ENCODE assay signal across 9 cellular contexts in the genomic region with DNA sequence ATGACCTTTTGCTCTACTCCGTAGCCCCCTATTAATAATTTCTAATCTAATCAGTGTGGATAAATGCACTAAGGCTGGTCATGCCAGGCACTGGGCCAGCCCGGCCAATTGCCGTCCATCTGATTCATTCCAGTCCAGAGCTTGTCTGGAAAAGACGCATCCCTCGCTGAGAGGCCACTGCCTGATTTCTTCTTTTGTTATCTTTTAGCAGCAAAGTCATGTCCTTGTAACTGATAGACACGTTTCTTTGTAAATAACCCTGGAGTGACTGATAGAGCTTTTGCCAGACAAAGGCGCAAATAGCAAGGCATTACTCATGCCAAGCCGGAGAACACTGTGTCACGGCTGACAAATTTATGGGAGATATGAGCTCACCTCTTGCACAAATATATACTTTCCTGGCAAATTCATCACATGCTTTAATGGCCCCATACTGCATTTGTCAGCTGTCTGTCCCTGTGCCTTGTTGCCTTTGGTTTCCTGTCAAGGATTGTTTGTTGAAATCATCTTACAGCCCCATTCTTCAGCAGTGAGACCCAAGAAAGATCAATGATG.
A peak's percentile ranks its signal among the peaks of the same experiment; 100 is the strongest.
DNase-seq lines count a peak whose midpoint lies in the region; ATAC-seq and TF ChIP-seq lines count a peak whose summit lies in the region.
"Had no signal": no experiment of that assay in that cellular context is flagged by ENCODE, and none has a peak within 500 bp of the region (broad histone marks: within the 10 kb centered on the region; RNA-seq: fewer than 3 reads in every experiment).

No MANE protein-coding gene starts in this region.

- H3K4me3 ChIP-seq in PC-3 (ENCODE audit: low read length) (no peak overlapping the region), esophagus muscularis mucosa (no peak overlapping the region), neural cell (ENCODE audit: low read length) (no peak overlapping the region), Peyer's patch (no peak overlapping the region)

- H3F3A ChIP-seq in PC-3 (ENCODE audit: low read length, unreplicated experiment) = peaks cover 6% of the 10 kb centered on the region
- no peaks in the 10 kb centered on the region for H3F3A ChIP-seq in neural cell (ENCODE audit: insufficient read depth, low read length, poor library complexity, severe bottlenecking)

- TF ChIP-seq RAD21 in neural cell (conservative IDR thresholded peaks at IDR 0.05) = no peak

- peak overlapping the region; percentile 63 for H3K27ac ChIP-seq in PC-3 (ENCODE audit: low read length)
- H3K27ac ChIP-seq in esophagus muscularis mucosa (replicated peaks in 1 of 4) = no peak overlapping the region
- peak overlapping the region; percentile 13 for H3K27ac ChIP-seq in neural cell (ENCODE audit: low read length)
- H3K27ac ChIP-seq in Peyer's patch = no peak overlapping the region

- H3K79me2 ChIP-seq in PC-3 (ENCODE audit: low read length) = no peaks in the 10 kb centered on the region
- H3K79me2 ChIP-seq in neural cell (replicated peaks; ENCODE audit: insufficient read depth, low read length) = no peaks in the 10 kb centered on the region

- TF ChIP-seq CTCF in PC-3 (conservative IDR thresholded peaks at IDR 0.05; ENCODE audit: low read depth, low read length) (no peak), esophagus muscularis mucosa (IDR thresholded peaks at IDR 0.05) (no peak), neural cell (IDR thresholded peaks at IDR 0.05; ENCODE audit: poor library complexity, severe bottlenecking) (no peak), Peyer's patch (IDR thresholded peaks at IDR 0.05) (no peak)

- intact Hi-C loops in PC-3 (cut with micrococcal nuclease) (loop anchor here (2.0 to 5.0 kb wide), 3 partner anchors 36 to 91 kb away; no protein-coding TSS in a partner anchor), esophagus muscularis mucosa (cut with DNase I) (no loop called here)

- peaks cover 51% of the 10 kb centered on the region for H3K4me1 ChIP-seq in PC-3 (ENCODE audit: insufficient read depth, low read length)
- peaks cover 4 to 8% (median 7%) of the 10 kb centered on the region in 4 donors for H3K4me1 ChIP-seq in esophagus muscularis mucosa
- H3K4me1 ChIP-seq in Peyer's patch = no peaks in the 10 kb centered on the region

- H3K9me2 ChIP-seq in PC-3 (replicated peaks; ENCODE audit: low read length) (no peaks in the 10 kb centered on the region), neural cell (ENCODE audit: insufficient read depth, low read length) (no peaks in the 10 kb centered on the region)

- DNase-seq in DMS153 (lab: John Stamatoyannopoulos, UW) (peak; percentile 84), PC-3 (peak; percentile 95), esophagus muscularis mucosa (ENCODE audit: extremely low spot score) (peak; percentile 89), NCI-H1105 (lab: John Stamatoyannopoulos, UW) (no peak), 8988T (no peak), Peyer's patch (no peak), Kasumi-1 (lab: John Stamatoyannopoulos, UW) (no peak)
- DNase-seq: activated CD8-positive, alpha-beta memory T cell treated with anti-CD3 and anti-CD28 coated beads for 24 hours had no signal

- H3K36me3 ChIP-seq in PC-3 (ENCODE audit: low read depth, low read length) (no peaks in the 10 kb centered on the region), esophagus muscularis mucosa (no peaks in the 10 kb centered on the region), neural cell (ENCODE audit: insufficient read depth, low read length) (no peaks in the 10 kb centered on the region), Peyer's patch (no peaks in the 10 kb centered on the region)

- H4K20me1 ChIP-seq in PC-3 (ENCODE audit: low read length) (no peaks in the 10 kb centered on the region), neural cell (ENCODE audit: insufficient read depth) (no peaks in the 10 kb centered on the region)

- CTCF ChIA-PET in PC-3 (lab: Charles Lee) = interaction anchor here (0.6 kb wide), 1 partner anchor 1127 kb away, joined by 3 read pairs; a partner anchor contains a TSS

- H3K4me2 ChIP-seq in PC-3 (ENCODE audit: low read length) (peak overlapping the region; percentile 63), neural cell (ENCODE audit: low read length) (no peak overlapping the region)

- H3K9me3 ChIP-seq in PC-3 (ENCODE audit: low read length) = no peaks in the 10 kb centered on the region
- no peaks in the 10 kb centered on the region for H3K9me3 ChIP-seq in esophagus muscularis mucosa
- no peaks in the 10 kb centered on the region for H3K9me3 ChIP-seq in neural cell (ENCODE audit: low read length)
- no peaks in the 10 kb centered on the region for H3K9me3 ChIP-seq in Peyer's patch

- H2AFZ ChIP-seq in PC-3 (ENCODE audit: low read length) = no peak overlapping the region
- no peak overlapping the region for H2AFZ ChIP-seq in neural cell (ENCODE audit: low read depth, low read length)

- TF ChIP-seq POLR2A in esophagus muscularis mucosa (IDR thresholded peaks at IDR 0.05; ENCODE audit: low read depth) (no peak), Peyer's patch (IDR thresholded peaks at IDR 0.05) (no peak)

- no TSS peak for BruUV-seq in PC-3 (replicated peaks; lab: Mats Ljungman, UMichigan)

- TF ChIP-seq EP300 in esophagus muscularis mucosa (IDR thresholded peaks at IDR 0.05) (no peak), neural cell (conservative IDR thresholded peaks at IDR 0.05; ENCODE audit: poor library complexity, severe bottlenecking) (peak; percentile 90)

- H3K9ac ChIP-seq in PC-3 (ENCODE audit: low read length) (no peak overlapping the region; the same call in 1 of the 2 replicates), neural cell (ENCODE audit: low read length) (no peak overlapping the region)

- POLR2A ChIA-PET in PC-3 (lab: Charles Lee; ENCODE audit: unreplicated experiment) = interaction anchor here (0.5 kb wide), 2 partner anchors 78 to 271 kb away, joined by 3 to 4 read pairs; no protein-coding TSS in a partner anchor

- WGBS in esophagus muscularis mucosa = 47% methylated on average over 9 of the region's 9 CpGs

- peak; percentile 79 for ATAC-seq in PC-3

- H3K27me3 ChIP-seq in PC-3 (ENCODE audit: low read length) = no peaks in the 10 kb centered on the region
- no peaks in the 10 kb centered on the region for H3K27me3 ChIP-seq in esophagus muscularis mucosa
- H3K27me3 ChIP-seq in neural cell (ENCODE audit: insufficient read depth, low read depth, low read length) = no peaks in the 10 kb centered on the region
- H3K27me3 ChIP-seq in Peyer's patch = no peaks in the 10 kb centered on the region

TF ChIP-seq in neural cell, 6 proteins besides CTCF, POLR2A, EP300 and RAD21:
- TF ChIP-seq EZH2 (IDR thresholded peaks at IDR 0.05; ENCODE audit: borderline replicate concordance, insufficient read depth, low read length, poor library complexity, severe bottlenecking) (no peak), TAF1 (IDR thresholded peaks at IDR 0.05; ENCODE audit: low read depth) (no peak), POLR2AphosphoS5 (IDR thresholded peaks at IDR 0.05) (peak; percentile 70)
- TF ChIP-seq, protein P1, sequence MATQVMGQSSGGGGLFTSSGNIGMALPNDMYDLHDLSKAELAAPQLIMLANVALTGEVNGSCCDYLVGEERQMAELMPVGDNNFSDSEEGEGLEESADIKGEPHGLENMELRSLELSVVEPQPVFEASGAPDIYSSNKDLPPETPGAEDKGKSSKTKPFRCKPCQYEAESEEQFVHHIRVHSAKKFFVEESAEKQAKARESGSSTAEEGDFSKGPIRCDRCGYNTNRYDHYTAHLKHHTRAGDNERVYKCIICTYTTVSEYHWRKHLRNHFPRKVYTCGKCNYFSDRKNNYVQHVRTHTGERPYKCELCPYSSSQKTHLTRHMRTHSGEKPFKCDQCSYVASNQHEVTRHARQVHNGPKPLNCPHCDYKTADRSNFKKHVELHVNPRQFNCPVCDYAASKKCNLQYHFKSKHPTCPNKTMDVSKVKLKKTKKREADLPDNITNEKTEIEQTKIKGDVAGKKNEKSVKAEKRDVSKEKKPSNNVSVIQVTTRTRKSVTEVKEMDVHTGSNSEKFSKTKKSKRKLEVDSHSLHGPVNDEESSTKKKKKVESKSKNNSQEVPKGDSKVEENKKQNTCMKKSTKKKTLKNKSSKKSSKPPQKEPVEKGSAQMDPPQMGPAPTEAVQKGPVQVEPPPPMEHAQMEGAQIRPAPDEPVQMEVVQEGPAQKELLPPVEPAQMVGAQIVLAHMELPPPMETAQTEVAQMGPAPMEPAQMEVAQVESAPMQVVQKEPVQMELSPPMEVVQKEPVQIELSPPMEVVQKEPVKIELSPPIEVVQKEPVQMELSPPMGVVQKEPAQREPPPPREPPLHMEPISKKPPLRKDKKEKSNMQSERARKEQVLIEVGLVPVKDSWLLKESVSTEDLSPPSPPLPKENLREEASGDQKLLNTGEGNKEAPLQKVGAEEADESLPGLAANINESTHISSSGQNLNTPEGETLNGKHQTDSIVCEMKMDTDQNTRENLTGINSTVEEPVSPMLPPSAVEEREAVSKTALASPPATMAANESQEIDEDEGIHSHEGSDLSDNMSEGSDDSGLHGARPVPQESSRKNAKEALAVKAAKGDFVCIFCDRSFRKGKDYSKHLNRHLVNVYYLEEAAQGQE (IDR thresholded peaks at IDR 0.05; ENCODE audit: borderline replicate concordance) = no peak

Comparison
In these comparisons a context has a peak if more than half of its experiments do, and no peak if none do; other contexts are left out.
1. DNase-seq: peak in DMS153 (single experiment), PC-3 (single experiment) and esophagus muscularis mucosa (single experiment); none in NCI-H1105 (single experiment), 8988T (single experiment), Peyer's patch (0 of 3) and Kasumi-1 (0 of 2).
2. H3K27ac ChIP-seq: peak in PC-3 (single experiment) and neural cell (single experiment); none in esophagus muscularis mucosa (0 of 4) and Peyer's patch (0 of 4).